ENCODE assay signal across 8 cellular contexts in genomic region chr12:1634590-1635191, GRCh38. TPM values are rescaled to one million over a fixed set of nuclear protein-coding genes. Genes with fewer than 3 reads are reported as not detected.
A peak's percentile ranks its signal among the peaks of the same experiment; 100 is the strongest.
DNase-seq lines count a peak whose midpoint lies in the region; ATAC-seq and TF ChIP-seq lines count a peak whose summit lies in the region.

No MANE protein-coding gene starts in this region.

- no peaks in the 10 kb centered on the region for H3K9me3 ChIP-seq in A673 (ENCODE audit: low read depth, low read length, poor library complexity, severe bottlenecking)

- peaks cover 6% of the 10 kb centered on the region for H3K4me1 ChIP-seq in A673 (ENCODE audit: insufficient read depth, low read length, poor library complexity, severe bottlenecking)

- no peaks in the 10 kb centered on the region for H3K9me3 Mint-ChIP-seq in activated CD4-positive, alpha-beta T cell treated with anti-CD3 and anti-CD28 coated beads, Interleukin-2, amount 10 ng/mL, durations not matched to agents 7 days and 5 days

- peak; percentile 97 for TF ChIP-seq CTCF in A673 (conservative IDR thresholded peaks at IDR 0.05; ENCODE audit: low read depth, low read length)
- peak; percentile 77 for TF ChIP-seq CTCF in GM13976 (IDR thresholded peaks at IDR 0.05; ENCODE audit: borderline replicate concordance, control extremely low read depth, extremely low read depth, insufficient read depth, missing control alignments)
- TF ChIP-seq CTCF in lower leg skin (IDR thresholded peaks at IDR 0.05), result no peak

- no peak overlapping the region for H3K4me3 ChIP-seq in A673 (ENCODE audit: low read depth, low read length, poor library complexity, severe bottlenecking)
- no peak overlapping the region for H3K4me3 ChIP-seq in lower leg skin (ENCODE audit: low read depth, poor library complexity, severe bottlenecking)

- H3K4me1 Mint-ChIP-seq in activated CD4-positive, alpha-beta T cell treated with anti-CD3 and anti-CD28 coated beads, Interleukin-2, amount 10 ng/mL, durations not matched to agents 7 days and 5 days, result peaks cover 10% of the 10 kb centered on the region

- H3K36me3 ChIP-seq in A673 (ENCODE audit: insufficient read depth, low read length, poor library complexity, severe bottlenecking), result no peaks in the 10 kb centered on the region

- H3K27ac Mint-ChIP-seq in activated CD4-positive, alpha-beta T cell treated with anti-CD3 and anti-CD28 coated beads, Interleukin-2, amount 10 ng/mL, durations not matched to agents 7 days and 5 days, result no peak overlapping the region

- H3K4me3 Mint-ChIP-seq in activated CD4-positive, alpha-beta T cell treated with anti-CD3 and anti-CD28 coated beads, Interleukin-2, amount 10 ng/mL, durations not matched to agents 7 days and 5 days, result no peak overlapping the region

- CTCF ChIA-PET in A673 (lab: Charles Lee), result interaction anchor here (0.6 to 2.5 kb wide), 11 partner anchors 9 to 517 kb away, joined by 3 to 27 read pairs (median 6); partner anchors contain the start of gene ADIPOR2
- CTCF ChIA-PET in activated CD4-positive, alpha-beta T cell treated with anti-CD3 and anti-CD28 coated beads, Interleukin-2, amount 10 ng/mL, durations not matched to agents 7 days and 5 days (lab: Charles Lee), result interaction anchor here (0.6 to 2.3 kb wide), 19 partner anchors 8 to 863 kb away, joined by 3 to 16 read pairs (median 4); no protein-coding TSS in a partner anchor

- H3K27me3 Mint-ChIP-seq in activated CD4-positive, alpha-beta T cell treated with anti-CD3 and anti-CD28 coated beads, Interleukin-2, amount 10 ng/mL, durations not matched to agents 7 days and 5 days, result peaks cover 53% of the 10 kb centered on the region

- TF ChIP-seq POLR2A in lower leg skin (IDR thresholded peaks at IDR 0.05), result no peak

- H3K36me3 Mint-ChIP-seq in activated CD4-positive, alpha-beta T cell treated with anti-CD3 and anti-CD28 coated beads, Interleukin-2, amount 10 ng/mL, durations not matched to agents 7 days and 5 days (ENCODE audit: low read depth), result no peaks in the 10 kb centered on the region

- no peak overlapping the region for H3K27ac ChIP-seq in A673 (ENCODE audit: low read depth, low read length, poor library complexity, severe bottlenecking)

- no TSS peak for BruUV-seq in A673 (replicated peaks; lab: Mats Ljungman, UMichigan)

- no peak for ATAC-seq in HG02885 (IDR thresholded peaks at IDR 0.05; ENCODE audit: poor library complexity, unreplicated experiment)

- POLR2A ChIA-PET in A673 (lab: Charles Lee; ENCODE audit: low non-redundant PET), result no interaction called here
- POLR2A ChIA-PET in activated CD4-positive, alpha-beta T cell treated with anti-CD3 and anti-CD28 coated beads, Interleukin-2, amount 10 ng/mL, durations not matched to agents 7 days and 5 days (lab: Charles Lee), result no interaction called here

- 42 to 46% methylated on average over 16 of the region's 16 CpGs for WGBS in lower leg skin, 2 donors

- in situ Hi-C loops in GM13976 (cut with MboI; ENCODE audit: low sequenced_read_pairs, unreplicated experiment), result loop anchor here (25.0 kb wide), 1 partner anchor 953 kb away; no protein-coding TSS in a partner anchor

- H3K27me3 ChIP-seq in A673 (replicated peaks; ENCODE audit: insufficient read depth, low read depth, low read length, poor library complexity), result no peaks in the 10 kb centered on the region

- intact Hi-C loops in A673 (cut with micrococcal nuclease; ENCODE audit: unreplicated experiment) (loop anchor here (5.0 kb wide), 2 partner anchors 158 to 308 kb away; no protein-coding TSS in a partner anchor), lower leg skin (cut with DNase I; ENCODE audit: low total_unique reads) (loop anchor here (5.0 kb wide), 2 partner anchors 158 to 308 kb away; no protein-coding TSS in a partner anchor)

- DNase-seq in A673 (ENCODE audit: low spot score) (peak; percentile 89), GM13976 (ENCODE audit: low spot score) (peak; percentile 79), NCI-H345 (lab: John Stamatoyannopoulos, UW) (peak; percentile 62), dermis blood vessel endothelial cell (peak; percentile 85), lower leg skin (ENCODE audit: low spot score in 2 of 2) (peak; percentile 57 to 92)
- peak; percentile 67 for DNase-seq in activated CD4-positive, alpha-beta T cell treated with anti-CD3 and anti-CD28 coated beads, Interleukin-2, amount 10 ng/mL, durations not matched to agents 7 days and 5 days
- peak; percentile 37 for DNase-seq in stimulated activated CD8-positive, alpha-beta memory T cell treated with anti-CD3 and anti-CD28 coated beads, Interleukin-15, amount 100 ng/mL, for 1 hour (ENCODE audit: low read depth)

RNA-seq across cellular contexts. Expression of gene WNT5B, which starts 5.7 kb away (rescaled TPM):
- 0.34 and 0.59 TPM in 2 replicates for total RNA-seq in A673 (2021)
- total RNA-seq in activated CD4-positive, alpha-beta T cell treated with anti-CD3 and anti-CD28 coated beads, Interleukin-2, amount 10 ng/mL, durations not matched to agents 7 days and 5 days, result under 1 TPM in 1 of 2 experiments, not detected in 1; 0.15 TPM
- 0.28 and 1.5 TPM in 2 replicates for total RNA-seq in dermis blood vessel endothelial cell
- total RNA-seq in lower leg skin, result 10 to 100 TPM in 2 of 4 donors, 1 to 10 TPM in 2; 3.6 to 16.5 (median 10.9) TPM

RNA-seq across cellular contexts. Expression of gene FBXL14, which starts 40.3 kb away (rescaled TPM):
- total RNA-seq in A673 (2021) (19.3 and 21.2 TPM in 2 replicates), dermis blood vessel endothelial cell (17.4 and 21.7 TPM in 2 replicates), lower leg skin (10 to 100 TPM in 2 of 4 donors, 1 to 10 TPM in 2; 9.3 to 12.8 (median 10.9) TPM)
- 10 to 100 TPM; 24.3 to 26.4 TPM for total RNA-seq in activated CD4-positive, alpha-beta T cell treated with anti-CD3 and anti-CD28 coated beads, Interleukin-2, amount 10 ng/mL, durations not matched to agents 7 days and 5 days

RNA-seq across cellular contexts. Expression of gene ADIPOR2, which starts 56.2 kb away (rescaled TPM):
- 74.4 and 84.0 TPM in 2 replicates for total RNA-seq in A673 (2021)
- 10 to 100 TPM; 47.7 to 51.7 TPM for total RNA-seq in activated CD4-positive, alpha-beta T cell treated with anti-CD3 and anti-CD28 coated beads, Interleukin-2, amount 10 ng/mL, durations not matched to agents 7 days and 5 days
- total RNA-seq in dermis blood vessel endothelial cell, result 59.9 and 68.6 TPM in 2 replicates
- 10 to 100 TPM; 29.5 to 44.3 (median 37.1) TPM for total RNA-seq in lower leg skin

Comparison
In these comparisons a context has a peak if more than half of its experiments do, and no peak if none do; other contexts are left out.
1. DNase-seq: peak in every context shown above with its lines; median percentile 89 in A673; 85 in dermis blood vessel endothelial cell; 79 in GM13976; 74 in lower leg skin; 67 in activated CD4-positive, alpha-beta T cell treated with anti-CD3 and anti-CD28 coated beads, Interleukin-2, amount 10 ng/mL, durations not matched to agents 7 days and 5 days; 62 in NCI-H345; 37 in stimulated activated CD8-positive, alpha-beta memory T cell treated with anti-CD3 and anti-CD28 coated beads, Interleukin-15, amount 100 ng/mL, for 1 hour.
2. CTCF ChIP-seq: peak in A673 (single experiment) and GM13976 (single experiment); none in lower leg skin (0 of 3).